In genomic region chr2:225274751-225275150, GRCh38 we compare ENCODE assay signal across 8 cellular contexts.
DNase-seq lines count a peak whose midpoint lies in the region; ATAC-seq and TF ChIP-seq lines count a peak whose summit lies in the region.

No MANE protein-coding gene starts in this region.

- CTCF ChIA-PET in T-cell (lab: Charles Lee): no interaction called here

- POLR2A ChIA-PET in T-cell (lab: Charles Lee): no interaction called here

- no peak overlapping the region for H3K4me3 Mint-ChIP-seq in chondrocyte (ENCODE audit: unreplicated experiment)
- no peak overlapping the region for H3K4me3 Mint-ChIP-seq in T-cell

- ATAC-seq in GM18909 (IDR thresholded peaks at IDR 0.05; ENCODE audit: poor library complexity, unreplicated experiment): peak; percentile 38
- ATAC-seq in T-cell (replicated peaks in 1 of 4): no peak

- DNase-seq in HT1080 (ENCODE audit: low read depth) (peak; percentile 6), RPMI7951 (ENCODE audit: low read depth) (peak; percentile 73), myocyte (ENCODE audit: low read depth) (peak; percentile 21), amygdala (lab: John Stamatoyannopoulos, UW) (no peak), chondrocyte (ENCODE audit: low spot score) (no peak), T-cell (no peak)
- no peak for DNase-seq in effector CD8-positive, alpha-beta T cell (lab: John Stamatoyannopoulos, UW)

- H3K27ac Mint-ChIP-seq in chondrocyte (ENCODE audit: unreplicated experiment) (no peak overlapping the region), T-cell (no peak overlapping the region)

- H3K9me3 Mint-ChIP-seq in chondrocyte (ENCODE audit: low read depth) (peaks cover 5% of the 10 kb centered on the region), T-cell (peaks cover 9 to 19% (median 10%) of the 10 kb centered on the region in 3 donors)

- no peak for TF ChIP-seq CTCF in chondrocyte (IDR thresholded peaks at IDR 0.05)

- H3K36me3 Mint-ChIP-seq in chondrocyte (ENCODE audit: low read depth) (no peaks in the 10 kb centered on the region), T-cell (peaks cover 13% of the 10 kb centered on the region)

- H3K27me3 Mint-ChIP-seq in chondrocyte (ENCODE audit: low read depth) (no peaks in the 10 kb centered on the region), T-cell (peaks cover 0 to 2% of the 10 kb centered on the region in 2 donors)

- H3K4me1 Mint-ChIP-seq in chondrocyte (ENCODE audit: low read depth) (peaks cover 5% of the 10 kb centered on the region), T-cell (peaks cover 0 to 1% (median 0%) of the 10 kb centered on the region in 3 donors)

Comparison
In these comparisons a context has a peak if more than half of its experiments do, and no peak if none do; other contexts are left out.
1. DNase-seq: peak in HT1080 (single experiment), RPMI7951 (single experiment) and myocyte (single experiment); none in amygdala (0 of 56), effector CD8-positive, alpha-beta T cell (single experiment), chondrocyte (single experiment) and T-cell (0 of 34).